In genomic region chr4:113899260-113900177, GRCh38 we compare ENCODE assay signal across 1 cellular context.
TF ChIP-seq lines count a peak whose summit lies in the region.

No MANE protein-coding gene starts in this region.

TF ChIP-seq in GM23338, 12 proteins besides CTCF, POLR2A, EP300 and RAD21 (continued from another document):
- no peak for TF ChIP-seq ETS1 (IDR thresholded peaks at IDR 0.05)
